ENCODE assay signal across 23 cellular contexts in genomic region chr11:27408231-27408630, GRCh38.
"Had no signal": no experiment of that assay in that cellular context is flagged by ENCODE, and none has a peak within 500 bp of the region (broad histone marks: within the 10 kb centered on the region; RNA-seq: fewer than 3 reads in every experiment).

No MANE protein-coding gene starts in this region.

- H3K36me3 Mint-ChIP-seq: activated CD8-positive, alpha-beta memory T cell treated with anti-CD3 and anti-CD28 coated beads, Interleukin-2, amount 10 ng/mL, durations not matched to agents 7 days and 5 days; activated naive CD4-positive, alpha-beta T cell treated with anti-CD3 and anti-CD28 coated beads, Interleukin-2, amount 50 U/mL, for 24 hours; brain had no signal

- H3K4me3 ChIP-seq: ascending aorta had no signal

- DNase-seq: activated B cell treated with CpG ODN at 0.5 μM for 24 hours; activated CD4-positive, alpha-beta T cell treated with anti-CD3 and anti-CD28 coated beads for 1 hour; activated CD4-positive, alpha-beta T cell treated with anti-CD3 and anti-CD28 coated beads, Interleukin-2, amount 10 ng/mL, durations not matched to agents 24 days and 14 days; activated CD4-positive, alpha-beta T cell treated with anti-CD3 and anti-CD28 coated beads, Interleukin-2, amount 50 U/mL, for 48 hours; activated CD8-positive, alpha-beta memory T cell treated with anti-CD3 and anti-CD28 coated beads, Interleukin-2, amount 10 ng/mL, durations not matched to agents 7 days and 5 days; activated effector memory CD4-positive, alpha-beta T cell treated with Interleukin-2 at 50 U/mL for 16 hours; activated naive CD4-positive, alpha-beta T cell; activated T-cell treated with anti-CD3 and anti-CD28 coated beads, Interleukin-2, amount 50 U/mL, for 24 hours; amniotic stem cell; MM.1S; NCI-H1105 treated with DMSO at 0.1 percent for 48 hours; NCI-H1436 treated with DMSO at 0.1 percent for 48 hours; NCI-H187; NCI-H2081 treated with DMSO at 0.1 percent for 48 hours; NCI-H446; NCI-H524; SHP77 treated with DMSO at 0.1 percent for 48 hours; T-helper 2 cell; T1000 had no signal

- H3K27me3 Mint-ChIP-seq: activated B cell treated with CpG ODN at 0.5 μM for 24 hours; activated CD4-positive, alpha-beta T cell treated with anti-CD3 and anti-CD28 coated beads, Interleukin-2, amount 10 ng/mL, durations not matched to agents 24 days and 14 days; activated naive CD4-positive, alpha-beta T cell treated with anti-CD3 and anti-CD28 coated beads, Interleukin-2, amount 50 U/mL, for 24 hours; activated T-cell treated with anti-CD3 and anti-CD28 coated beads, Interleukin-2, amount 50 U/mL, for 24 hours had no signal

- H3K4me3 Mint-ChIP-seq: activated B cell treated with CpG ODN at 0.5 μM for 24 hours; activated CD4-positive, alpha-beta T cell treated with anti-CD3 and anti-CD28 coated beads, Interleukin-2, amount 10 ng/mL, durations not matched to agents 24 days and 14 days; activated CD8-positive, alpha-beta memory T cell treated with anti-CD3 and anti-CD28 coated beads, Interleukin-2, amount 10 ng/mL, durations not matched to agents 7 days and 5 days; activated naive CD4-positive, alpha-beta T cell treated with anti-CD3 and anti-CD28 coated beads, Interleukin-2, amount 50 U/mL, for 24 hours; activated T-cell treated with anti-CD3 and anti-CD28 coated beads, Interleukin-2, amount 50 U/mL, for 24 hours; activated T-helper 1 cell treated with anti-CD3 and anti-CD28 coated beads, Interleukin-12 subunit alpha, Interleukin-12 subunit beta, Interleukin-2, Interleukin-4 antibody, amounts not matched to agents 30 ng/mL and 10 ng/mL and 1 ng/mL, durations not matched to agents 14 hours and 24 hours and 36 hours; brain had no signal

- H3K4me1 Mint-ChIP-seq: activated B cell treated with CpG ODN at 0.5 μM for 24 hours; activated CD4-positive, alpha-beta T cell treated with anti-CD3 and anti-CD28 coated beads, Interleukin-2, amount 10 ng/mL, durations not matched to agents 24 days and 14 days; activated CD8-positive, alpha-beta memory T cell treated with anti-CD3 and anti-CD28 coated beads, Interleukin-2, amount 10 ng/mL, durations not matched to agents 7 days and 5 days; activated naive CD4-positive, alpha-beta T cell treated with anti-CD3 and anti-CD28 coated beads, Interleukin-2, amount 50 U/mL, for 24 hours had no signal

- H3K9me3 ChIP-seq: ascending aorta had no signal

- H3K27me3 ChIP-seq: ascending aorta had no signal

- H3K36me3 ChIP-seq: ascending aorta had no signal

- ATAC-seq: activated CD8-positive, alpha-beta memory T cell treated with anti-CD3 and anti-CD28 coated beads, Interleukin-2, amount 10 ng/mL, durations not matched to agents 7 days and 5 days had no signal

- H3K27ac Mint-ChIP-seq: activated B cell treated with CpG ODN at 0.5 μM for 24 hours; activated CD4-positive, alpha-beta T cell treated with anti-CD3 and anti-CD28 coated beads, Interleukin-2, amount 10 ng/mL, durations not matched to agents 24 days and 14 days; activated CD8-positive, alpha-beta memory T cell treated with anti-CD3 and anti-CD28 coated beads, Interleukin-2, amount 10 ng/mL, durations not matched to agents 7 days and 5 days; activated naive CD4-positive, alpha-beta T cell treated with anti-CD3 and anti-CD28 coated beads, Interleukin-2, amount 50 U/mL, for 24 hours; activated T-cell treated with anti-CD3 and anti-CD28 coated beads, Interleukin-2, amount 50 U/mL, for 24 hours; activated T-helper 1 cell treated with anti-CD3 and anti-CD28 coated beads, Interleukin-12 subunit alpha, Interleukin-12 subunit beta, Interleukin-2, Interleukin-4 antibody, amounts not matched to agents 30 ng/mL and 10 ng/mL and 1 ng/mL, durations not matched to agents 14 hours and 24 hours and 36 hours; brain had no signal
